In the genomic region with DNA sequence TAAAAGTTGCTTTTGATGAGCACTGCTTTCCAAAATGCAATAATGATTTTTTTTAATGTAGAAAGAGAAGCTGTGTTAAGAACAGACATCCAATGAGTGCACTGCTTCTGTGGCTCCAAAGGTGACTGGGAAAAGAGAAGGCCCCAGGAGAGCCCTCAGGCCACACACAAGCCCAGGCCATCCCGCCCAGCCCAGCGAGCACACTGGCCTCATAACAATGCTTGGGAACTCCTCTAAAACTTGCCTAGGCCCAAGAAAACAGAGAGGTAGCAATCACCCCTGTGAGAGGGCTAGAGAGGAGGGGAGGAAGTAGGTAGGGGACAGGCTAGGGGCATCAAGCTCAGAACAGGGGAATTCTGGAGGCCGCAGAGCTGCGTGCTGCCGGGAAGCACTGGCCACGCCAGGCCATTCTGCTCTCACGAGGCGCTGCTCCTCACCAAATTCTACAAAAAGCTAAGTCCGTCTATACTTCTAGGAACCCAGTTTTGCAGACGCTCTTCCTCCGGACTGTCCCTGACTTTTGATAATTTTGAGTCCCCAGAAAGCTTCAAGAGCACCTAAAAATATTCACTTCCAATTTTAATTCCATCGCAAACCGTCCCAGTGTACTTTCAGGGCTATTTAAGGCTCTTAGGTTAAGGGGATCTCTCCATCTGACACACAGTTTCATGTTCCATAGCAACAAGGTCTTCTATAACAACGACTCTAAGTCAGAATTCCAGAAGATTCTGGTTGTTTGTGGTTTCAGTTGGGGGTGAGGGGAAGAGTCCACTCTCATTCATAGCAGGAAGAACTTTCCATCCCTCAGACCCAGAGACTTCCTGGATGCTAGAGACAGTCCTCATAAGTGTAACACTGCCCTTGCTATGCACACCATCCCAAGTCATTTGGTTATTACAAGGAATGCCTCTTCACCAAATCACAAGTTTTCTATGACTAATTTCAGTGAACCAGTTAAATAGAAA, we compare ENCODE assay signal across 21 cellular contexts. TPM values are rescaled to one million over a fixed set of nuclear protein-coding genes. Genes with fewer than 3 reads are reported as not detected.
DNase-seq lines count a peak whose midpoint lies in the region; ATAC-seq and TF ChIP-seq lines count a peak whose summit lies in the region.
"Had no signal": no experiment of that assay in that cellular context is flagged by ENCODE, and none has a peak within 500 bp of the region (broad histone marks: within the 10 kb centered on the region; RNA-seq: fewer than 3 reads in every experiment).

No MANE protein-coding gene starts in this region.

- no peaks in the 10 kb centered on the region for H3K27me3 Mint-ChIP-seq in progenitor cell of endocrine pancreas
- H3K27me3 Mint-ChIP-seq: activated CD4-positive, alpha-beta T cell treated with anti-CD3 and anti-CD28 coated beads for 36 hours had no signal

- H3K4me2 ChIP-seq in Karpas-422 (ENCODE audit: low read depth, low read length, poor library complexity, severe bottlenecking) = no peak overlapping the region

- H3K9me2 ChIP-seq in Karpas-422 (replicated peaks; ENCODE audit: insufficient read depth, low read length) = no peaks in the 10 kb centered on the region

- no peak overlapping the region for H3K27ac ChIP-seq in Karpas-422 (ENCODE audit: low read length)
- H3K27ac ChIP-seq: SJSA1 had no signal

- intact Hi-C loops in Right ventricle myocardium inferior (cut with DNase I) = no loop called here

- peak overlapping the region; percentile 72 for H3K27ac Mint-ChIP-seq in progenitor cell of endocrine pancreas
- H3K27ac Mint-ChIP-seq: activated CD4-positive, alpha-beta T cell treated with anti-CD3 and anti-CD28 coated beads for 36 hours; activated naive CD4-positive, alpha-beta T cell treated with anti-CD3 and anti-CD28 coated beads, Interleukin-2, amount 50 U/mL, for 24 hours; nephron had no signal

- H3K9ac ChIP-seq in adipocyte (ENCODE audit: low read length) (no peak overlapping the region), Karpas-422 (ENCODE audit: low read length) (no peak overlapping the region)

- H3K9me3 ChIP-seq in adipocyte (ENCODE audit: control insufficient read depth, low read length) (no peaks in the 10 kb centered on the region), Karpas-422 (ENCODE audit: low read length) (no peaks in the 10 kb centered on the region)
- H3K9me3 ChIP-seq: HAP-1, SJSA1 had no signal

- ATAC-seq in HG03196 (IDR thresholded peaks at IDR 0.05; ENCODE audit: unreplicated experiment) = no peak
- no peak for ATAC-seq in Right ventricle myocardium inferior
- ATAC-seq in GM21825 (IDR thresholded peaks at IDR 0.05; ENCODE audit: unreplicated experiment) = no peak
- ATAC-seq: activated CD4-positive, alpha-beta T cell treated with anti-CD3 and anti-CD28 coated beads for 36 hours; right cardiac atrium had no signal

- DNase-seq in EH (ENCODE audit: low read depth) (peak; percentile 91), adipocyte (ENCODE audit: low read depth) (peak; percentile 29), fibroblast of villous mesenchyme (ENCODE audit: low read depth) (peak; percentile 51), progenitor cell of endocrine pancreas (ENCODE audit: low spot score, unreplicated experiment) (no peak), Karpas-422 (no peak), Right ventricle myocardium inferior (ENCODE audit: missing footprints) (no peak)
- DNase-seq: activated CD4-positive, alpha-beta T cell treated with anti-CD3 and anti-CD28 coated beads for 36 hours; activated CD8-positive, alpha-beta memory T cell treated with anti-CD3 and anti-CD28 coated beads, Interleukin-2, amount 50 U/mL, for 4 hours; AML-193; glutamatergic neuron; mammary epithelial cell; NCI-H2029; NCI-H524; right cardiac atrium; T-helper 9 cell had no signal

- peaks cover 53% of the 10 kb centered on the region for H3K4me1 ChIP-seq in adipocyte (ENCODE audit: control insufficient read depth, insufficient read depth, low read length)
- no peaks in the 10 kb centered on the region for H3K4me1 ChIP-seq in Karpas-422 (ENCODE audit: low read length)
- H3K4me1 ChIP-seq: HAP-1 had no signal

- H4K20me1 ChIP-seq in Karpas-422 (ENCODE audit: insufficient read depth, low read depth, low read length) = no peaks in the 10 kb centered on the region

- H3K9me3 Mint-ChIP-seq in progenitor cell of endocrine pancreas (ENCODE audit: low read depth) = no peaks in the 10 kb centered on the region
- H3K9me3 Mint-ChIP-seq: activated naive CD4-positive, alpha-beta T cell treated with anti-CD3 and anti-CD28 coated beads, Interleukin-2, amount 50 U/mL, for 24 hours; nephron had no signal

- no peak overlapping the region for H3K4me3 ChIP-seq in adipocyte (ENCODE audit: low read length)
- no peak overlapping the region for H3K4me3 ChIP-seq in fibroblast of villous mesenchyme (ENCODE audit: low read depth, low read length)
- no peak overlapping the region for H3K4me3 ChIP-seq in Karpas-422 (ENCODE audit: low read length)
- H3K4me3 ChIP-seq: HAP-1, SJSA1 had no signal

- peaks cover 4% of the 10 kb centered on the region for H3K36me3 Mint-ChIP-seq in progenitor cell of endocrine pancreas (ENCODE audit: insufficient read depth)

- no peak overlapping the region for H3K4me3 Mint-ChIP-seq in progenitor cell of endocrine pancreas (ENCODE audit: low read depth)
- H3K4me3 Mint-ChIP-seq: activated CD4-positive, alpha-beta T cell treated with anti-CD3 and anti-CD28 coated beads for 36 hours; activated naive CD4-positive, alpha-beta T cell treated with anti-CD3 and anti-CD28 coated beads, Interleukin-2, amount 50 U/mL, for 24 hours; nephron had no signal

- peaks cover 10% of the 10 kb centered on the region for H3K4me1 Mint-ChIP-seq in progenitor cell of endocrine pancreas (ENCODE audit: low read depth)
- H3K4me1 Mint-ChIP-seq: activated CD4-positive, alpha-beta T cell treated with anti-CD3 and anti-CD28 coated beads for 36 hours; activated naive CD4-positive, alpha-beta T cell treated with anti-CD3 and anti-CD28 coated beads, Interleukin-2, amount 50 U/mL, for 24 hours had no signal

- H3K79me2 ChIP-seq in Karpas-422 (ENCODE audit: low read length) = no peaks in the 10 kb centered on the region

- peaks cover 9% of the 10 kb centered on the region for H3K36me3 ChIP-seq in adipocyte (ENCODE audit: control insufficient read depth, insufficient read depth, low read length, severe bottlenecking)
- H3K36me3 ChIP-seq in Karpas-422 (ENCODE audit: insufficient read depth, low read length) = no peaks in the 10 kb centered on the region
- H3K36me3 ChIP-seq: HAP-1, SJSA1 had no signal

- no peaks in the 10 kb centered on the region for H3K27me3 ChIP-seq in adipocyte (replicated peaks; ENCODE audit: control insufficient read depth, insufficient read depth, low read length)
- H3K27me3 ChIP-seq in Karpas-422 (ENCODE audit: low read length) = no peaks in the 10 kb centered on the region
- H3K27me3 ChIP-seq: SJSA1 had no signal

- H2AFZ ChIP-seq in Karpas-422 (ENCODE audit: low read length) = no peak overlapping the region

- TF ChIP-seq CTCF in fibroblast of villous mesenchyme (IDR thresholded peaks at IDR 0.05; ENCODE audit: insufficient read depth, low read depth, low read length) (no peak), progenitor cell of endocrine pancreas (IDR thresholded peaks at IDR 0.05; ENCODE audit: unreplicated experiment) (no peak)

RNA-seq across cellular contexts. Expression of a gene that starts 51.0 kb away (rescaled TPM):
- total RNA-seq in fibroblast of villous mesenchyme (9.9 and 10.6 TPM in 2 replicates), progenitor cell of endocrine pancreas (15.5 and 17.7 TPM in 2 replicates), Right ventricle myocardium inferior (25.8 TPM)
- total RNA-seq in Karpas-422 (2014; rRNA removed; shearing (Covaris generic); ENCODE audit: low replicate concordance) = 1.8 and 7.3 TPM in 2 replicates

Comparison
In these comparisons a context has a peak if more than half of its experiments do, and no peak if none do; other contexts are left out.
1. DNase-seq: peak in EH (single experiment), adipocyte (single experiment) and fibroblast of villous mesenchyme (single experiment); none in progenitor cell of endocrine pancreas (single experiment), Karpas-422 (single experiment) and Right ventricle myocardium inferior (single experiment).